9 cellular contexts compared by ENCODE assay signal in genomic region chr1:87684786-87685185, GRCh38.
DNase-seq lines count a peak whose midpoint lies in the region; ATAC-seq and TF ChIP-seq lines count a peak whose summit lies in the region.
"Had no signal": no experiment of that assay in that cellular context is flagged by ENCODE, and none has a peak within 500 bp of the region (broad histone marks: within the 10 kb centered on the region; RNA-seq: fewer than 3 reads in every experiment).

No MANE protein-coding gene starts in this region.

- no peaks in the 10 kb centered on the region for H3K36me3 ChIP-seq in OCI-LY7 (ENCODE audit: insufficient read depth, low read length)

- H3K36me3 Mint-ChIP-seq in activated T-cell treated with anti-CD3 and anti-CD28 coated beads, Interleukin-2, amount 50 U/mL, for 4 hours (ENCODE audit: insufficient read depth), result no peaks in the 10 kb centered on the region

- no peaks in the 10 kb centered on the region for H3K9me3 ChIP-seq in OCI-LY7 (ENCODE audit: low read length)

- no peaks in the 10 kb centered on the region for H3K9me3 Mint-ChIP-seq in activated T-cell treated with anti-CD3 and anti-CD28 coated beads, Interleukin-2, amount 50 U/mL, for 4 hours
- H3K9me3 Mint-ChIP-seq: stimulated activated naive CD8-positive, alpha-beta T cell treated with anti-CD3 and anti-CD28 coated beads, Interleukin-15, Interleukin-2, amounts not matched to agents 100 ng/mL and 50 ng/mL, for 24 hours had no signal

- ATAC-seq in GM18868 (IDR thresholded peaks at IDR 0.05; ENCODE audit: unreplicated experiment), result no peak
- ATAC-seq in activated T-cell treated with anti-CD3 and anti-CD28 coated beads, Interleukin-2, amount 50 U/mL, for 4 hours, result no peak

- H3K4me2 ChIP-seq in OCI-LY7 (ENCODE audit: low read length), result no peak overlapping the region

- TF ChIP-seq CTCF in OCI-LY7 (conservative IDR thresholded peaks at IDR 0.05; ENCODE audit: low read length) (no peak), foreskin fibroblast (IDR thresholded peaks at IDR 0.05; ENCODE audit: low read depth, low read length) (no peak)

- no peak overlapping the region for H3K27ac ChIP-seq in OCI-LY7 (ENCODE audit: low read depth, low read length, poor library complexity, severe bottlenecking)

- H3K4me1 ChIP-seq in OCI-LY7 (ENCODE audit: insufficient read depth, low read length, poor library complexity, severe bottlenecking), result no peaks in the 10 kb centered on the region

- H4K20me1 ChIP-seq in OCI-LY7 (ENCODE audit: insufficient read depth, low read length), result no peaks in the 10 kb centered on the region

- intact Hi-C loops in OCI-LY7 (cut with micrococcal nuclease; ENCODE audit: unreplicated experiment), result no loop called here

- H3K4me3 Mint-ChIP-seq in activated T-cell treated with anti-CD3 and anti-CD28 coated beads, Interleukin-2, amount 50 U/mL, for 4 hours, result no peak overlapping the region
- H3K4me3 Mint-ChIP-seq: stimulated activated naive CD8-positive, alpha-beta T cell treated with anti-CD3 and anti-CD28 coated beads, Interleukin-15, Interleukin-2, amounts not matched to agents 100 ng/mL and 50 ng/mL, for 24 hours had no signal

- 0 out of 2 replicates have a peak overlapping the region, but pooled peaks have one; percentile 19 for H2AFZ ChIP-seq in OCI-LY7 (ENCODE audit: low read length)

- H3K4me3 ChIP-seq in OCI-LY7 (ENCODE audit: low read depth, low read length, poor library complexity, severe bottlenecking), result no peak overlapping the region
- peak overlapping the region in 1 of 2 donors; percentile 36 for H3K4me3 ChIP-seq in foreskin fibroblast (ENCODE audit: low read depth in 1 of 2, low read length in 2 of 2)

- no TSS peak for BruUV-seq in OCI-LY7 (replicated peaks; lab: Mats Ljungman, UMichigan)

- DNase-seq in DMS53 treated with DMSO at 0.1 percent for 48 hours (lab: John Stamatoyannopoulos, UW; ENCODE audit: unreplicated experiment), result peak; percentile 25
- no peak for DNase-seq in OCI-LY7 (ENCODE audit: low spot score)
- peak; percentile 6 to 12 for DNase-seq in foreskin fibroblast
- peak; percentile 34 for DNase-seq in pons (ENCODE audit: low spot score)
- no peak for DNase-seq in Kasumi-1 (lab: John Stamatoyannopoulos, UW)
- no peak for DNase-seq in activated T-cell treated with anti-CD3 and anti-CD28 coated beads, Interleukin-2, amount 50 U/mL, for 4 hours
- no peak for DNase-seq in SHP77 treated with DMSO at 0.1 percent for 48 hours (lab: John Stamatoyannopoulos, UW)

- no peaks in the 10 kb centered on the region for H3K4me1 Mint-ChIP-seq in activated T-cell treated with anti-CD3 and anti-CD28 coated beads, Interleukin-2, amount 50 U/mL, for 4 hours (ENCODE audit: low read depth)

- POLR2A ChIA-PET in OCI-LY7 (lab: Charles Lee), result interaction anchor here (0.6 kb wide), 2 partner anchors 12 to 350 kb away, joined by 4 to 5 read pairs; no protein-coding TSS in a partner anchor

- H3K27me3 Mint-ChIP-seq in activated T-cell treated with anti-CD3 and anti-CD28 coated beads, Interleukin-2, amount 50 U/mL, for 4 hours (ENCODE audit: low read depth), result peaks cover 4% of the 10 kb centered on the region

- H3K9me2 ChIP-seq in OCI-LY7 (ENCODE audit: insufficient read depth, low read length), result no peaks in the 10 kb centered on the region

- CTCF ChIA-PET in OCI-LY7 (lab: Charles Lee; ENCODE audit: unreplicated experiment), result no interaction called here

- no peaks in the 10 kb centered on the region for H3K79me2 ChIP-seq in OCI-LY7 (ENCODE audit: insufficient read depth, low read depth, low read length)

Comparison
In these comparisons a context has a peak if more than half of its experiments do, and no peak if none do; other contexts are left out.
1. DNase-seq: peak in DMS53 treated with DMSO at 0.1 percent for 48 hours (single experiment), foreskin fibroblast (2 of 2) and pons (single experiment); none in OCI-LY7 (single experiment), Kasumi-1 (0 of 2), activated T-cell treated with anti-CD3 and anti-CD28 coated beads, Interleukin-2, amount 50 U/mL, for 4 hours (single experiment) and SHP77 treated with DMSO at 0.1 percent for 48 hours (single experiment).